11 cellular contexts compared by ENCODE assay signal in the genomic region with DNA sequence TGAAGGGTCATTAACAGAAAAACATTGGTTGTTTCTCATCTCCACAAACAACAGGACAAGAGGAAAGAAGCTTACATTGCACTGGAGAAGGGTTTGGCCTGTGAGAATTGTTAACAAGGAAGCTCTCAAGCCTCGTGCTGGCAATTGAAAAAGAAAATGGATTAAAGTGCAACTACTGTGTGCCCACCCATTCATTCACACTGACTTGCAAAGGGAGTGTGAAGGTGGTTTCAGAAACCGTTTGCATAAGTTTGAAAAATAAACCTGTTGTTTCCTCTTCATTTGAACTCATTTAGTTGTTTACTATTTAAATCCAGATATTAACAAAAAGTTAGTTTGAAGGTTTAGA.
DNase-seq lines count a peak whose midpoint lies in the region; ATAC-seq and TF ChIP-seq lines count a peak whose summit lies in the region.
"Had no signal": no experiment of that assay in that cellular context is flagged by ENCODE, and none has a peak within 500 bp of the region (broad histone marks: within the 10 kb centered on the region; RNA-seq: fewer than 3 reads in every experiment).

No MANE protein-coding gene starts in this region.

- POLR2A ChIA-PET in A673 (lab: Charles Lee; ENCODE audit: low non-redundant PET) = no interaction called here

- peak overlapping the region; percentile 41 for H3K4me2 ChIP-seq in DND-41 (ENCODE audit: insufficient read depth, low read length)
- H3K4me2 ChIP-seq in Loucy (ENCODE audit: low read depth, low read length, poor library complexity, severe bottlenecking) = peak overlapping the region; percentile 67
- peak overlapping the region; percentile 7 for H3K4me2 ChIP-seq in osteoblast (ENCODE audit: insufficient read depth, low read length)

- H2AFZ ChIP-seq in DND-41 (ENCODE audit: low read depth, low read length) (peak overlapping the region; percentile 53), Loucy (ENCODE audit: low read length) (no peak overlapping the region), osteoblast (ENCODE audit: low read length) (peak overlapping the region; percentile 79)

- peak; percentile 60 for ATAC-seq in DND-41 (ENCODE audit: insufficient read depth, low read depth)
- no peak for ATAC-seq in GM19351 (IDR thresholded peaks at IDR 0.05; ENCODE audit: unreplicated experiment)

- H4K20me1 ChIP-seq in DND-41 (ENCODE audit: insufficient read depth, low read length) (no peaks in the 10 kb centered on the region), Loucy (ENCODE audit: insufficient read depth, low read length, poor library complexity, severe bottlenecking) (no peaks in the 10 kb centered on the region), osteoblast (ENCODE audit: insufficient read depth, low read length) (no peaks in the 10 kb centered on the region)

- no peaks in the 10 kb centered on the region for H3K36me3 ChIP-seq in DND-41 (ENCODE audit: insufficient read depth, low read length)
- no peaks in the 10 kb centered on the region for H3K36me3 ChIP-seq in Loucy (ENCODE audit: insufficient read depth, low read length)
- no peaks in the 10 kb centered on the region for H3K36me3 ChIP-seq in osteoblast (ENCODE audit: insufficient read depth, low read length)
- no peaks in the 10 kb centered on the region for H3K36me3 ChIP-seq in A673 (ENCODE audit: insufficient read depth, low read length, poor library complexity, severe bottlenecking)

- H3K4me1 Mint-ChIP-seq in endothelial cell (ENCODE audit: unreplicated experiment) = peaks cover 12% of the 10 kb centered on the region

- no peaks in the 10 kb centered on the region for H3K9me3 Mint-ChIP-seq in endothelial cell (ENCODE audit: unreplicated experiment)

- peak overlapping the region; percentile 20 for H3K27ac Mint-ChIP-seq in endothelial cell (ENCODE audit: unreplicated experiment)

- CTCF ChIA-PET in A673 (lab: Charles Lee) = no interaction called here

- no peaks in the 10 kb centered on the region for H3K27me3 ChIP-seq in DND-41 (ENCODE audit: insufficient read depth, low read length, poor library complexity)
- no peaks in the 10 kb centered on the region for H3K27me3 ChIP-seq in Loucy (ENCODE audit: insufficient read depth, low read length, poor library complexity, severe bottlenecking)
- H3K27me3 ChIP-seq in osteoblast (ENCODE audit: insufficient read depth, low read length) = no peaks in the 10 kb centered on the region
- H3K27me3 ChIP-seq in A673 (replicated peaks; ENCODE audit: insufficient read depth, low read depth, low read length, poor library complexity) = no peaks in the 10 kb centered on the region

- BruUV-seq in A673 (replicated peaks; lab: Mats Ljungman, UMichigan) = no TSS peak

- H3K27me3 Mint-ChIP-seq in endothelial cell (ENCODE audit: unreplicated experiment) = peaks cover 2% of the 10 kb centered on the region

- no peaks in the 10 kb centered on the region; the same call in 1 of the 2 replicates for H3F3A ChIP-seq in Loucy (ENCODE audit: low read depth)

- peaks cover 27% of the 10 kb centered on the region for H3K4me1 ChIP-seq in DND-41 (ENCODE audit: insufficient read depth, low read length)
- H3K4me1 ChIP-seq in Loucy (ENCODE audit: insufficient read depth, low read length, poor library complexity, severe bottlenecking) = peaks cover 18% of the 10 kb centered on the region
- H3K4me1 ChIP-seq in osteoblast (ENCODE audit: insufficient read depth, low read length) = peaks cover 15% of the 10 kb centered on the region
- peaks cover 4% of the 10 kb centered on the region for H3K4me1 ChIP-seq in A673 (ENCODE audit: insufficient read depth, low read length, poor library complexity, severe bottlenecking)

- H3K4me3 ChIP-seq in DND-41 (ENCODE audit: low read depth in 1 of 2, low read length in 2 of 2) (no peak overlapping the region), Loucy (ENCODE audit: low read length, poor library complexity, severe bottlenecking) (peak overlapping the region; percentile 33), osteoblast (ENCODE audit: insufficient read depth, low read length) (no peak overlapping the region), A673 (ENCODE audit: low read depth, low read length, poor library complexity, severe bottlenecking) (no peak overlapping the region)

- H3K27ac ChIP-seq in DND-41 (ENCODE audit: low read length) (peak overlapping the region; percentile 90), osteoblast (ENCODE audit: low read depth, low read length) (peak overlapping the region; percentile 3), A673 (ENCODE audit: low read depth, low read length, poor library complexity, severe bottlenecking) (no peak overlapping the region)

- intact Hi-C loops in A673 (cut with micrococcal nuclease; ENCODE audit: unreplicated experiment) = no loop called here

- TF ChIP-seq CTCF in DND-41 (IDR thresholded peaks at IDR 0.05; ENCODE audit: borderline replicate concordance, extremely low read depth, low read length, poor library complexity, severe bottlenecking) (no peak), Loucy (conservative IDR thresholded peaks at IDR 0.05; ENCODE audit: low read length) (no peak), endothelial cell (IDR thresholded peaks at IDR 0.05; ENCODE audit: unreplicated experiment) (no peak), osteoblast (IDR thresholded peaks at IDR 0.05; ENCODE audit: extremely low read depth, low read depth, low read length) (no peak), A673 (conservative IDR thresholded peaks at IDR 0.05; ENCODE audit: low read depth, low read length) (no peak)

- peak overlapping the region; percentile 36 for H3K9ac ChIP-seq in DND-41 (ENCODE audit: low read depth, low read length)
- H3K9ac ChIP-seq in Loucy (ENCODE audit: low read depth, low read length, poor library complexity, severe bottlenecking) = peak overlapping the region; percentile 0

- no peaks in the 10 kb centered on the region for H3K79me2 ChIP-seq in DND-41 (ENCODE audit: insufficient read depth, low read length)
- H3K79me2 ChIP-seq in Loucy (ENCODE audit: insufficient read depth, low read length) = no peaks in the 10 kb centered on the region
- no peaks in the 10 kb centered on the region for H3K79me2 ChIP-seq in osteoblast (ENCODE audit: insufficient read depth, low read length)

- no peaks in the 10 kb centered on the region for H3K9me2 ChIP-seq in Loucy (replicated peaks; ENCODE audit: low read depth, low read length)

- no peaks in the 10 kb centered on the region for H3K9me3 ChIP-seq in DND-41 (ENCODE audit: insufficient read depth, low read length, severe bottlenecking)
- no peaks in the 10 kb centered on the region for H3K9me3 ChIP-seq in Loucy (ENCODE audit: insufficient read depth, low read depth, low read length)
- H3K9me3 ChIP-seq in osteoblast (ENCODE audit: low read depth, low read length) = no peaks in the 10 kb centered on the region
- H3K9me3 ChIP-seq in A673 (ENCODE audit: low read depth, low read length, poor library complexity, severe bottlenecking) = no peaks in the 10 kb centered on the region

- no peaks in the 10 kb centered on the region for H3K36me3 Mint-ChIP-seq in endothelial cell (ENCODE audit: low read depth, unreplicated experiment)

- DNase-seq in DND-41 (no peak), endothelial cell (ENCODE audit: low spot score) (no peak), osteoblast (ENCODE audit: insufficient read length, low spot score, missing footprints) (no peak), A673 (ENCODE audit: low spot score) (no peak), mesenteric fat pad (ENCODE audit: low spot score) (no peak), NCI-H446 treated with DMSO at 0.1 percent for 48 hours (lab: John Stamatoyannopoulos, UW) (no peak)
- DNase-seq: activated gamma-delta T cell treated with Interleukin-2 at 50 U/mL for 16 hours, NCI-H1436 treated with DMSO at 0.1 percent for 48 hours, NCI-H526 treated with DMSO at 0.1 percent for 48 hours had no signal

- no peak overlapping the region for H3K4me3 Mint-ChIP-seq in endothelial cell (ENCODE audit: unreplicated experiment)

Comparison
In these comparisons a context has a peak if more than half of its experiments do, and no peak if none do; other contexts are left out.
1. H3K4me2 ChIP-seq: peak in every context shown above with its lines; median percentile 67 in Loucy; 41 in DND-41; 7 in osteoblast.